ENCODE assay signal across 1 cellular context in genomic region chr1:21659099-21659923, GRCh38.
TF ChIP-seq lines count a peak whose summit lies in the region.

No MANE protein-coding gene starts in this region.

TF ChIP-seq in HepG2, 621 proteins besides CTCF, POLR2A, EP300 and RAD21 (continued from another document and continues in another):
- TF ChIP-seq ZNF407 (CRISPR knock-in tag; IDR thresholded peaks at IDR 0.05; ENCODE audit: not compliant biosample characterization) = peak; percentile 45
- TF ChIP-seq RELA (CRISPR knock-in tag; IDR thresholded peaks at IDR 0.05) = peak; percentile 93; the same call in 1 of the 2 replicates
- peak; percentile 33; the same call in 1 of the 2 replicates for TF ChIP-seq JUNB (CRISPR knock-in tag; IDR thresholded peaks at IDR 0.05; ENCODE audit: borderline replicate concordance)
- TF ChIP-seq ZFX (CRISPR knock-in tag; IDR thresholded peaks at IDR 0.05; ENCODE audit: low read depth) = no peak
- TF ChIP-seq ARID4A (CRISPR knock-in tag; IDR thresholded peaks at IDR 0.05; ENCODE audit: borderline replicate concordance) = peak; percentile 92
- 0 out of 2 replicates have a peak, but pooled peaks have one; percentile 23 for TF ChIP-seq HMG20A (CRISPR knock-in tag; IDR thresholded peaks at IDR 0.05; ENCODE audit: borderline replicate concordance)
- TF ChIP-seq ZNF839 (CRISPR knock-in tag; IDR thresholded peaks at IDR 0.05; ENCODE audit: borderline replicate concordance) = no peak; the same call in 1 of the 2 replicates
- TF ChIP-seq IRF9 (CRISPR knock-in tag; IDR thresholded peaks at IDR 0.05; ENCODE audit: borderline replicate concordance) = peak; percentile 95; the same call in 1 of the 2 replicates
- TF ChIP-seq ZNF567 (CRISPR knock-in tag; IDR thresholded peaks at IDR 0.05; ENCODE audit: borderline replicate concordance) = no peak; the same call in 1 of the 2 replicates
- TF ChIP-seq GPBP1L1 (CRISPR knock-in tag; IDR thresholded peaks at IDR 0.05) = no peak
- TF ChIP-seq ZNF598 (CRISPR knock-in tag; IDR thresholded peaks at IDR 0.05; ENCODE audit: borderline replicate concordance) = peak; percentile 57; the same call in 1 of the 2 replicates
- TF ChIP-seq MZF1 (CRISPR knock-in tag; IDR thresholded peaks at IDR 0.05; ENCODE audit: borderline replicate concordance) = no peak
- TF ChIP-seq ZNF33A (CRISPR knock-in tag; IDR thresholded peaks at IDR 0.05; ENCODE audit: borderline replicate concordance) = 0 out of 2 replicates have a peak, but pooled peaks have one; percentile 63
- TF ChIP-seq MED8 (CRISPR knock-in tag; IDR thresholded peaks at IDR 0.05; ENCODE audit: insufficient replicate concordance) = peak; percentile 63
- TF ChIP-seq ZNF20 (CRISPR knock-in tag; IDR thresholded peaks at IDR 0.05) = peak; percentile 90; the same call in 1 of the 2 replicates
- peak; percentile 96 for TF ChIP-seq STAT5B (CRISPR knock-in tag; IDR thresholded peaks at IDR 0.05)
- TF ChIP-seq ZNF256 (CRISPR knock-in tag; conservative IDR thresholded peaks at IDR 0.05) = peak; percentile 99
- peak; percentile 99 for TF ChIP-seq MIER2 (CRISPR knock-in tag; IDR thresholded peaks at IDR 0.05)
- TF ChIP-seq PHF8 (CRISPR knock-in tag; IDR thresholded peaks at IDR 0.05) = peak; percentile 47; the same call in 1 of the 2 replicates
- peak; percentile 46 for TF ChIP-seq PHF5A (CRISPR knock-in tag; IDR thresholded peaks at IDR 0.05; ENCODE audit: low read depth, unreplicated experiment)
- TF ChIP-seq ZFP36L1 (CRISPR knock-in tag; IDR thresholded peaks at IDR 0.05) = no peak
- TF ChIP-seq SKI (IDR thresholded peaks at IDR 0.05; ENCODE audit: partially characterized antibody) = peak; percentile 52
- peak; percentile 79 for TF ChIP-seq ZBTB14 (CRISPR knock-in tag; IDR thresholded peaks at IDR 0.05)
- peak; percentile 77 to 88; a peak in 3 of 4 replicates for TF ChIP-seq HMGXB4 (CRISPR knock-in tag; IDR thresholded peaks at IDR 0.05; ENCODE audit: borderline replicate concordance in 1 of 2, low read depth in 1 of 2)
- TF ChIP-seq TFDP2 (CRISPR knock-in tag; IDR thresholded peaks at IDR 0.05) = peak; percentile 62
- no peak for TF ChIP-seq SOX6 (IDR thresholded peaks at IDR 0.05)
- peak; percentile 71 for TF ChIP-seq SOX6 (CRISPR knock-in tag; IDR thresholded peaks at IDR 0.05)
- TF ChIP-seq KDM1A (CRISPR knock-in tag; IDR thresholded peaks at IDR 0.05) = peak; percentile 59; the same call in 1 of the 2 replicates
- TF ChIP-seq NCOA5 (CRISPR knock-in tag; IDR thresholded peaks at IDR 0.05) = no peak
- TF ChIP-seq ZNF660 (CRISPR knock-in tag; IDR thresholded peaks at IDR 0.05; ENCODE audit: borderline replicate concordance, low read depth) = peak; percentile 69; the same call in 1 of the 2 replicates
- peak; percentile 94 for TF ChIP-seq MLXIP (CRISPR knock-in tag; IDR thresholded peaks at IDR 0.05; ENCODE audit: borderline replicate concordance)
- TF ChIP-seq ZSCAN22 (CRISPR knock-in tag; IDR thresholded peaks at IDR 0.05) = no peak
